ENCODE assay signal across 1 cellular context in the genomic region with DNA sequence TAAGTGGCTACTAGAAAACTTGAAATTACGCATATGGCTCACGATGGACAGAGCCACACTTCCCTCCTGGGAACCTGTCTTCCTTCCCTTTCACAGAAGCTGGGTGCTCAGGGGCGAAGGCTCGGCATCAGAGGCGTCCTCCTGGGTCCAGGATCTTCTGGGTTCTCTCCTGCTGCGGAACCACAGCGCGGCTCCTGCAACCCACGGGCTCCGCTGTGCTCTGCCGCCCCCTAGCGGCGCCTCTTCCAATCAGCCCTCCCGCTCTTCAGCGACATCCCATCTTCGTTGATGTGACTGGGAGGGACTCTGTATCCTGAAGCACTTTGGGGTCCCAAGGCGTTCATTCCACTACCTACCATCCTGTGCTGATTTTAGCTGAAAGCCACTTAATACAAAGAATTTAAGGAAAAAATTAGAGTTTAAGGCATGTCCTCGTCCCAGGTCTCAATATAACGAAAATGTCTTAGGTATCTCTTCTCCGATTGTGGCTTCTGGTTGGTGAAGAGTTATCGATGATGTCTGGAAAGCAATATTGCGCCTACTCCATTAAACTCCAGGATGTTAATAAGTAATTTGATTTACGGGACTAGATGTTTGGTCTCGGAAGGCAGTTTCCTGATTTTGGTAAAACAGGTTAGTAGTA.
A peak's percentile ranks its signal among the peaks of the same experiment; 100 is the strongest.
TF ChIP-seq lines count a peak whose summit lies in the region.

No MANE protein-coding gene starts in this region.

TF ChIP-seq in HEK293, 187 proteins besides CTCF, POLR2A, EP300 and RAD21 (continued from another document):
- TF ChIP-seq ZNF488 (tag by site-specific recombination; IDR thresholded peaks at IDR 0.05) = no peak
- no peak for TF ChIP-seq PRDM6 (tag by site-specific recombination; IDR thresholded peaks at IDR 0.05)
- TF ChIP-seq, protein P1, sequence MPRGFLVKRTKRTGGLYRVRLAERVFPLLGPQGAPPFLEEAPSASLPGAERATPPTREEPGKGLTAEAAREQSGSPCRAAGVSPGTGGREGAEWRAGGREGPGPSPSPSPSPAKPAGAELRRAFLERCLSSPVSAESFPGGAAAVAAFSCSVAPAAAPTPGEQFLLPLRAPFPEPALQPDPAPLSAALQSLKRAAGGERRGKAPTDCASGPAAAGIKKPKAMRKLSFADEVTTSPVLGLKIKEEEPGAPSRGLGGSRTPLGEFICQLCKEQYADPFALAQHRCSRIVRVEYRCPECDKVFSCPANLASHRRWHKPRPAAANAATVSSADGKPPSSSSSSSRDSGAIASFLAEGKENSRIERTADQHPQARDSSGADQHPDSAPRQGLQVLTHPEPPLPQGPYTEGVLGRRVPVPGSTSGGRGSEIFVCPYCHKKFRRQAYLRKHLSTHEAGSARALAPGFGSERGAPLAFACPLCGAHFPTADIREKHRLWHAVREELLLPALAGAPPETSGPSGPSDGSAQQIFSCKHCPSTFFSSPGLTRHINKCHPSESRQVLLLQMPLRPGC (tag by site-specific recombination; IDR thresholded peaks at IDR 0.05) = no peak
- no peak for TF ChIP-seq ZXDB (tag by site-specific recombination; IDR thresholded peaks at IDR 0.05)
- peak; percentile 64; the same call in 1 of the 2 replicates for TF ChIP-seq ZBTB17 (tag by site-specific recombination; IDR thresholded peaks at IDR 0.05)
- no peak for TF ChIP-seq KLF10 (tag by site-specific recombination; IDR thresholded peaks at IDR 0.05)
- peak; percentile 26; the same call in 1 of the 2 replicates for TF ChIP-seq KLF8 (tag by site-specific recombination; IDR thresholded peaks at IDR 0.05)
- TF ChIP-seq ZNF654 (tag by site-specific recombination; IDR thresholded peaks at IDR 0.05; ENCODE audit: low read depth) = peak; percentile 85
- no peak for TF ChIP-seq ZNF664 (tag by site-specific recombination; IDR thresholded peaks at IDR 0.05)
- no peak for TF ChIP-seq ZNF571 (tag by site-specific recombination; IDR thresholded peaks at IDR 0.05)
- TF ChIP-seq OVOL3 (tag by site-specific recombination; IDR thresholded peaks at IDR 0.05) = no peak
- TF ChIP-seq GLI4 (tag by site-specific recombination; IDR thresholded peaks at IDR 0.05) = no peak
- TF ChIP-seq MZF1 (tag by site-specific recombination; IDR thresholded peaks at IDR 0.05; ENCODE audit: borderline replicate concordance) = no peak
- TF ChIP-seq ZNF785 (tag by site-specific recombination; IDR thresholded peaks at IDR 0.05) = no peak
- TF ChIP-seq ZBTB26 (tag by site-specific recombination; optimal IDR thresholded peaks at IDR 0.05) = no peak
- TF ChIP-seq ZNF747 (tag by site-specific recombination; IDR thresholded peaks at IDR 0.05) = no peak
- TF ChIP-seq SP7 (tag by site-specific recombination; IDR thresholded peaks at IDR 0.05) = no peak
- 0 out of 2 replicates have a peak, but pooled peaks have one; percentile 37 for TF ChIP-seq ZFP69B (tag by site-specific recombination; IDR thresholded peaks at IDR 0.05)
- no peak for TF ChIP-seq ZSCAN4 (tag by site-specific recombination; IDR thresholded peaks at IDR 0.05)
- no peak for TF ChIP-seq ZNF394 (tag by site-specific recombination; IDR thresholded peaks at IDR 0.05; ENCODE audit: borderline replicate concordance)
- TF ChIP-seq SP2 (tag by site-specific recombination; IDR thresholded peaks at IDR 0.05) = no peak
- peak; percentile 70; the same call in 1 of the 2 replicates for TF ChIP-seq ZNF561 (tag by site-specific recombination; IDR thresholded peaks at IDR 0.05; ENCODE audit: borderline replicate concordance)
- no peak for TF ChIP-seq ZNF544 (tag by site-specific recombination; IDR thresholded peaks at IDR 0.05)
- TF ChIP-seq IKZF3 (tag by site-specific recombination; IDR thresholded peaks at IDR 0.05) = no peak
- TF ChIP-seq, protein P2, sequence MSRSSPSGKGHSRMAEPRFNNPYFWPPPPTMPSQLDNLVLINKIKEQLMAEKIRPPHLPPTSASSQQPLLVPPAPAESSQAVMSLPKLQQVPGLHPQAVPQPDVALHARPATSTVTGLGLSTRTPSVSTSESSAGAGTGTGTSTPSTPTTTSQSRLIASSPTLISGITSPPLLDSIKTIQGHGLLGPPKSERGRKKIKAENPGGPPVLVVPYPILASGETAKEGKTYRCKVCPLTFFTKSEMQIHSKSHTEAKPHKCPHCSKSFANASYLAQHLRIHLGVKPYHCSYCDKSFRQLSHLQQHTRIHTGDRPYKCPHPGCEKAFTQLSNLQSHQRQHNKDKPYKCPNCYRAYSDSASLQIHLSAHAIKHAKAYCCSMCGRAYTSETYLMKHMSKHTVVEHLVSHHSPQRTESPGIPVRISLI (tag by site-specific recombination; IDR thresholded peaks at IDR 0.05) = 0 out of 2 replicates have a peak, but pooled peaks have one; percentile 38
- no peak for TF ChIP-seq ZNF645 (tag by site-specific recombination; IDR thresholded peaks at IDR 0.05)
- no peak for TF ChIP-seq ZNF214 (tag by site-specific recombination; IDR thresholded peaks at IDR 0.05; ENCODE audit: borderline replicate concordance)
- TF ChIP-seq ZEB2 (tag by site-specific recombination; IDR thresholded peaks at IDR 0.05) = no peak
- TF ChIP-seq GLIS1 (tag by site-specific recombination; IDR thresholded peaks at IDR 0.05) = peak; percentile 37; the same call in 1 of the 2 replicates
- TF ChIP-seq GFI1B (tag by site-specific recombination; IDR thresholded peaks at IDR 0.05) = no peak
- no peak for TF ChIP-seq ZNF114 (tag by site-specific recombination; IDR thresholded peaks at IDR 0.05)
- no peak for TF ChIP-seq ZNF555 (tag by site-specific recombination; conservative IDR thresholded peaks at IDR 0.05)
- TF ChIP-seq ZNF600 (tag by site-specific recombination; IDR thresholded peaks at IDR 0.05) = peak; percentile 65; the same call in 1 of the 2 replicates
- peak; percentile 62; the same call in 1 of the 2 replicates for TF ChIP-seq ZNF2 (tag by site-specific recombination; IDR thresholded peaks at IDR 0.05)
- TF ChIP-seq ZBTB7A (tag by site-specific recombination; IDR thresholded peaks at IDR 0.05; ENCODE audit: low read depth) = no peak
- no peak for TF ChIP-seq ZNF366 (tag by site-specific recombination; conservative IDR thresholded peaks at IDR 0.05)
- TF ChIP-seq GLI2 (tag by site-specific recombination; IDR thresholded peaks at IDR 0.05; ENCODE audit: borderline replicate concordance, low read depth) = no peak
- TF ChIP-seq ELK4 (IDR thresholded peaks at IDR 0.05; ENCODE audit: borderline replicate concordance, low read depth, low read length) = no peak
- no peak for TF ChIP-seq ZNF174 (tag by site-specific recombination; IDR thresholded peaks at IDR 0.05)
